8 cellular contexts compared by ENCODE assay signal in genomic region chr11:66045177-66045639, GRCh38. TPM values are rescaled to one million over a fixed set of nuclear protein-coding genes. Genes with fewer than 3 reads are reported as not detected.
DNase-seq lines count a peak whose midpoint lies in the region; ATAC-seq, FAIRE-seq and TF ChIP-seq lines count a peak whose summit lies in the region.

No MANE protein-coding gene starts in this region.

- peak; percentile 98 for TF ChIP-seq CTCF in GM12872 (IDR thresholded peaks at IDR 0.05; ENCODE audit: insufficient read depth, low read depth, low read length)
- TF ChIP-seq CTCF in endothelial cell of umbilical vein (IDR thresholded peaks at IDR 0.05; ENCODE audit: extremely low read depth in 1 of 2, insufficient read depth in 1 of 2, low read depth in 1 of 2, low read length in 2 of 2) = peak; percentile 91 to 98

- peaks cover 2 to 3% of the 10 kb centered on the region in 2 experiments for H3K27me3 ChIP-seq in endothelial cell of umbilical vein (ENCODE audit: control insufficient read depth in 2 of 2, insufficient read depth in 2 of 2, low read length in 2 of 2)

- no peaks in the 10 kb centered on the region for H3K79me2 ChIP-seq in endothelial cell of umbilical vein (ENCODE audit: control insufficient read depth, insufficient read depth, low read length)

- no peak for TF ChIP-seq POLR2A in endothelial cell of umbilical vein (IDR thresholded peaks at IDR 0.05; ENCODE audit: low read depth, low read length)

- H3K9ac ChIP-seq in endothelial cell of umbilical vein (replicated peaks; ENCODE audit: extremely low read depth, insufficient read depth, low read length) = no peak overlapping the region

- dilution Hi-C loops in endothelial cell of umbilical vein (cut with MboI; ENCODE audit: extremely low pct_ligation_motif_present, low sequenced_read_pairs) = no loop called here

- no TSS peak for BruUV-seq in endothelial cell of umbilical vein (replicated peaks; lab: Mats Ljungman, UMichigan)

- intact Hi-C loops in endothelial cell of umbilical vein (cut with micrococcal nuclease) = loop anchor here (1.0 to 2.0 kb wide), 3 partner anchors 23 to 56 kb away; partner anchors contain the start of genes BANF1 and EIF1AD

- no peak overlapping the region for H3K4me3 ChIP-seq in endothelial cell of umbilical vein (replicated peaks in 1 of 3; ENCODE audit: insufficient read depth in 1 of 3, low read depth in 1 of 3, low read length in 3 of 3)

- H4K20me1 ChIP-seq in endothelial cell of umbilical vein (replicated peaks; ENCODE audit: control insufficient read depth, extremely low read depth, insufficient read depth, low read length) = no peaks in the 10 kb centered on the region

- H3K27ac ChIP-seq in endothelial cell of umbilical vein (ENCODE audit: insufficient read depth, low read depth, low read length) = no peak overlapping the region

- no peaks in the 10 kb centered on the region for H3K4me1 ChIP-seq in endothelial cell of umbilical vein (ENCODE audit: control insufficient read depth, extremely low read depth, insufficient read depth, low read length)

- H3K36me3 ChIP-seq in endothelial cell of umbilical vein (ENCODE audit: control insufficient read depth in 2 of 2, extremely low read depth in 1 of 2, insufficient read depth in 2 of 2, low read length in 2 of 2) = no peaks in the 10 kb centered on the region

- no peak overlapping the region for H2AFZ ChIP-seq in endothelial cell of umbilical vein (ENCODE audit: low read depth, low read length)

- no peak overlapping the region for H3K4me2 ChIP-seq in endothelial cell of umbilical vein (ENCODE audit: insufficient read depth, low read length)

- CTCF ChIA-PET in endothelial cell of umbilical vein (lab: Charles Lee) = interaction anchor here (0.6 to 2.9 kb wide), 35 partner anchors 9 to 339 kb away, joined by 3 to 31 read pairs (median 5); partner anchors contain the start of genes BANF1, CATSPER1, CST6 and FIBP

- POLR2A ChIA-PET in endothelial cell of umbilical vein (lab: Charles Lee) = no interaction called here

- DNase-seq in HT1080 (ENCODE audit: low read depth) (peak; percentile 58), OCI-M1 (lab: John Stamatoyannopoulos, UW) (peak; percentile 88), endothelial cell of umbilical vein (ENCODE audit: low read depth, low spot score) (peak; percentile 69), mucosa of gallbladder (ENCODE audit: low spot score) (peak; percentile 65)
- peak; percentile 95 for DNase-seq in activated CD8-positive, alpha-beta memory T cell treated with anti-CD3 and anti-CD28 coated beads, Interleukin-2, amount 50 U/mL, for 48 hours
- peak; percentile 62 to 69 for DNase-seq in stimulated activated CD8-positive, alpha-beta memory T cell treated with anti-CD3 and anti-CD28 coated beads, Interleukin-4, amount 100 ng/mL, for 4 hours (ENCODE audit: low read depth in 2 of 2, low spot score in 1 of 2)

- H3K9me1 ChIP-seq in endothelial cell of umbilical vein (replicated peaks; ENCODE audit: control insufficient read depth, extremely low read depth, insufficient read depth, low read length) = no peaks in the 10 kb centered on the region

- no peak for ATAC-seq in GM18511 (IDR thresholded peaks at IDR 0.05; ENCODE audit: unreplicated experiment)

- H3K9me3 ChIP-seq in endothelial cell of umbilical vein (replicated peaks; ENCODE audit: control insufficient read depth, insufficient read depth, low read length) = no peaks in the 10 kb centered on the region

- peak; percentile 81 for FAIRE-seq in endothelial cell of umbilical vein (lab: Jason Lieb, UNC)

TF ChIP-seq in endothelial cell of umbilical vein, 7 proteins besides CTCF, POLR2A, EP300 and RAD21:
- TF ChIP-seq GATA2 (IDR thresholded peaks at IDR 0.05; ENCODE audit: insufficient read depth, insufficient read length, low read depth, low read length) (no peak), JUN (IDR thresholded peaks at IDR 0.05; ENCODE audit: borderline replicate concordance, insufficient read depth, insufficient read length, low read depth) (no peak), EZH2 (IDR thresholded peaks at IDR 0.05; ENCODE audit: borderline replicate concordance, low read depth, low read length, severe bottlenecking) (no peak)

RNA-seq across cellular contexts. Expression of gene GAL3ST3, which starts 3.8 kb away (rescaled TPM):
- total RNA-seq in HT1080 (2014; rRNA removed; shearing (Covaris generic)) = not detected in 2 replicates
- not detected in 2 replicates for polyA plus RNA-seq in HT1080 (2015; cell fraction: cytosol; rRNA removed)
- polyA plus RNA-seq in HT1080 (2015; cell fraction: nucleus; rRNA removed) = not detected in 2 replicates
- total RNA-seq in endothelial cell of umbilical vein = not detected in 2 replicates
- 0.15 and 0.24 TPM in 2 replicates for polyA plus RNA-seq in endothelial cell of umbilical vein
- polyA plus RNA-seq in endothelial cell of umbilical vein (2011; cell fraction: cytosol; rRNA removed) = 0.04 and 0.06 TPM in 2 replicates
- 0.17 TPM in 1 of 2 replicates, not detected in the other for polyA plus RNA-seq in endothelial cell of umbilical vein (2011; cell fraction: nucleus; rRNA removed)
- not detected in 2 replicates for polyA plus RNA-seq in endothelial cell of umbilical vein (2012)
- polyA minus RNA-seq in endothelial cell of umbilical vein = not detected in 2 replicates
- polyA minus RNA-seq in endothelial cell of umbilical vein (2011; cell fraction: cytosol; rRNA and poly(A)+ RNA removed) = not detected
- polyA minus RNA-seq in endothelial cell of umbilical vein (2011; cell fraction: nucleus; rRNA and poly(A)+ RNA removed) = not detected in 2 replicates
- total RNA-seq in mucosa of gallbladder = 0.78 TPM

RNA-seq across cellular contexts. Expression of gene SF3B2, which starts 7.0 kb away (rescaled TPM):
- total RNA-seq in HT1080 (2014; rRNA removed; shearing (Covaris generic)) = 230 and 239 TPM in 2 replicates
- polyA plus RNA-seq in HT1080 (2015; cell fraction: cytosol; rRNA removed) = 160 and 162 TPM in 2 replicates
- polyA plus RNA-seq in HT1080 (2015; cell fraction: nucleus; rRNA removed) = 304 and 323 TPM in 2 replicates
- total RNA-seq in endothelial cell of umbilical vein (179 and 196 TPM in 2 replicates), mucosa of gallbladder (161 TPM)
- polyA plus RNA-seq in endothelial cell of umbilical vein = 99.4 and 132 TPM in 2 replicates
- polyA plus RNA-seq in endothelial cell of umbilical vein (2011; cell fraction: cytosol; rRNA removed) = 127 and 139 TPM in 2 replicates
- 131 and 143 TPM in 2 replicates for polyA plus RNA-seq in endothelial cell of umbilical vein (2011; cell fraction: nucleus; rRNA removed)
- 160 and 170 TPM in 2 replicates for polyA plus RNA-seq in endothelial cell of umbilical vein (2012)
- 37.8 and 42.4 TPM in 2 replicates for polyA minus RNA-seq in endothelial cell of umbilical vein
- polyA minus RNA-seq in endothelial cell of umbilical vein (2011; cell fraction: cytosol; rRNA and poly(A)+ RNA removed) = 65.5 TPM
- 32.6 and 36.4 TPM in 2 replicates for polyA minus RNA-seq in endothelial cell of umbilical vein (2011; cell fraction: nucleus; rRNA and poly(A)+ RNA removed)

RNA-seq across cellular contexts. Expression of gene CATSPER1, which starts 18.9 kb away (rescaled TPM):
- total RNA-seq in HT1080 (2014; rRNA removed; shearing (Covaris generic)) = 10.0 and 13.7 TPM in 2 replicates
- 21.6 and 30.2 TPM in 2 replicates for polyA plus RNA-seq in HT1080 (2015; cell fraction: cytosol; rRNA removed)
- polyA plus RNA-seq in HT1080 (2015; cell fraction: nucleus; rRNA removed) = 15.3 and 17.8 TPM in 2 replicates
- 1.0 and 1.3 TPM in 2 replicates for total RNA-seq in endothelial cell of umbilical vein
- 0.68 and 0.89 TPM in 2 replicates for polyA plus RNA-seq in endothelial cell of umbilical vein
- 1.1 and 1.7 TPM in 2 replicates for polyA plus RNA-seq in endothelial cell of umbilical vein (2011; cell fraction: cytosol; rRNA removed)
- 0.41 and 0.58 TPM in 2 replicates for polyA plus RNA-seq in endothelial cell of umbilical vein (2011; cell fraction: nucleus; rRNA removed)
- 0.58 and 0.78 TPM in 2 replicates for polyA plus RNA-seq in endothelial cell of umbilical vein (2012)
- polyA minus RNA-seq in endothelial cell of umbilical vein = 0.42 TPM in 1 of 2 replicates, not detected in the other
- 0.61 TPM for polyA minus RNA-seq in endothelial cell of umbilical vein (2011; cell fraction: cytosol; rRNA and poly(A)+ RNA removed)
- polyA minus RNA-seq in endothelial cell of umbilical vein (2011; cell fraction: nucleus; rRNA and poly(A)+ RNA removed) = 0.48 TPM in 1 of 2 replicates, not detected in the other
- 0.92 TPM for total RNA-seq in mucosa of gallbladder

RNA-seq across cellular contexts. Expression of gene PACS1, which starts 24.9 kb away (rescaled TPM):
- 10.4 and 17.8 TPM in 2 replicates for total RNA-seq in HT1080 (2014; rRNA removed; shearing (Covaris generic))
- polyA plus RNA-seq in HT1080 (2015; cell fraction: cytosol; rRNA removed) = 39.4 and 48.5 TPM in 2 replicates
- 30.0 and 37.5 TPM in 2 replicates for polyA plus RNA-seq in HT1080 (2015; cell fraction: nucleus; rRNA removed)
- total RNA-seq in endothelial cell of umbilical vein (52.8 and 64.4 TPM in 2 replicates), mucosa of gallbladder (68.0 TPM)
- 24.8 and 26.4 TPM in 2 replicates for polyA plus RNA-seq in endothelial cell of umbilical vein
- 25.8 and 31.1 TPM in 2 replicates for polyA plus RNA-seq in endothelial cell of umbilical vein (2011; cell fraction: cytosol; rRNA removed)
- polyA plus RNA-seq in endothelial cell of umbilical vein (2011; cell fraction: nucleus; rRNA removed) = 52.0 and 54.9 TPM in 2 replicates
- polyA plus RNA-seq in endothelial cell of umbilical vein (2012) = 53.6 and 59.1 TPM in 2 replicates
- polyA minus RNA-seq in endothelial cell of umbilical vein = 60.0 and 67.9 TPM in 2 replicates
- 63.5 TPM for polyA minus RNA-seq in endothelial cell of umbilical vein (2011; cell fraction: cytosol; rRNA and poly(A)+ RNA removed)
- polyA minus RNA-seq in endothelial cell of umbilical vein (2011; cell fraction: nucleus; rRNA and poly(A)+ RNA removed) = 63.3 and 93.6 TPM in 2 replicates

RNA-seq across cellular contexts. Expression of gene CST6, which starts 33.4 kb away (rescaled TPM):
- not detected in 2 replicates for total RNA-seq in HT1080 (2014; rRNA removed; shearing (Covaris generic))
- 0.12 TPM in 1 of 2 replicates, not detected in the other for polyA plus RNA-seq in HT1080 (2015; cell fraction: cytosol; rRNA removed)
- polyA plus RNA-seq in HT1080 (2015; cell fraction: nucleus; rRNA removed) = not detected in 2 replicates
- total RNA-seq in endothelial cell of umbilical vein (0.46 and 0.92 TPM in 2 replicates), mucosa of gallbladder (1.0 TPM)
- polyA plus RNA-seq in endothelial cell of umbilical vein = 2.2 and 2.5 TPM in 2 replicates
- polyA plus RNA-seq in endothelial cell of umbilical vein (2011; cell fraction: cytosol; rRNA removed) = 0.74 and 1.1 TPM in 2 replicates
- 0.36 TPM in 1 of 2 replicates, not detected in the other for polyA plus RNA-seq in endothelial cell of umbilical vein (2011; cell fraction: nucleus; rRNA removed)
- polyA plus RNA-seq in endothelial cell of umbilical vein (2012) = not detected in 2 replicates
- polyA minus RNA-seq in endothelial cell of umbilical vein = 0.93 TPM in 1 of 2 replicates, not detected in the other
- polyA minus RNA-seq in endothelial cell of umbilical vein (2011; cell fraction: cytosol; rRNA and poly(A)+ RNA removed) = not detected
- polyA minus RNA-seq in endothelial cell of umbilical vein (2011; cell fraction: nucleus; rRNA and poly(A)+ RNA removed) = not detected in 2 replicates
